11 cellular contexts compared by ENCODE assay signal in the genomic region with DNA sequence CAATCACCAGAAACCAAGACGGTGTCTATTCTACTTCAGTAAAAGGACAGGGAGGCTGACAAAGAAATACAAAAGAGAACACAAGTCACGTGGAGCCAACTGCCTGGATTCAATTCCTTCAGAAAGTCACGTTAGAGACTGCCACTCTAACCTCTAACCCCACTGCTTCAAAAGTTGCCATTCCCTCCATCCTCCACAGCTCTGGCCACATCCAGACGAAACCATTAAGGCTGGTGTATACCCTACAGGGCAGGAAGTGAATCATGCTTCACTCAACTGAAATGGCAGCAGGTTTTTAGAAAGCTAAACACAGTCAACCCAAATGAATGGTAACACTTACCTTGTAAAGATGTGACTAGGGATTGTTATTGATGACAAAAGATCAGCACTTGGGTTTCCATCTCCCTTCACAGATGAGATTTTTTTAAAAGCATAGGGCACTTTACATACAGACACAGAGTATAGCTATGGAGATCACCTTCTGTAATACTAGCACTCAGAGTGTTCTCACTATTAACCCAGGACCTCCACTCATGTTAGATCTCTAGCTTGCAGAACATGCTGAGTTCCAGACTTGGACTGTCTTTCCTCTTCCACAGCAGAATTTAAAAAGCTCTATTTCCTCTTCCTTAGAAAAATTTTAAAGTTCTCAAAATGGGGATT. TPM values are rescaled to one million over a fixed set of nuclear protein-coding genes. Genes with fewer than 3 reads are reported as not detected.
DNase-seq lines count a peak whose midpoint lies in the region; TF ChIP-seq lines count a peak whose summit lies in the region.
"Had no signal": no experiment of that assay in that cellular context is flagged by ENCODE, and none has a peak within 500 bp of the region (broad histone marks: within the 10 kb centered on the region; RNA-seq: fewer than 3 reads in every experiment).

No MANE protein-coding gene starts in this region.

- CTCF ChIA-PET in activated CD4-positive, alpha-beta memory T cell treated with anti-CD3 and anti-CD28 coated beads, Interleukin-2, amount 10 ng/mL, durations not matched to agents 7 days and 5 days (lab: Charles Lee): interaction anchor here (0.8 to 1.6 kb wide), 10 partner anchors 8 to 138 kb away, joined by 3 to 4 read pairs (median 3); a partner anchor contains a TSS

- H3K27ac ChIP-seq in testis: no peak overlapping the region
- H3K27ac ChIP-seq: right lobe of liver had no signal

- no peaks in the 10 kb centered on the region for H3K9me3 Mint-ChIP-seq in activated CD4-positive, alpha-beta memory T cell treated with anti-CD3 and anti-CD28 coated beads, Interleukin-2, amount 10 ng/mL, durations not matched to agents 7 days and 5 days
- H3K9me3 Mint-ChIP-seq in neural crest cell: no peaks in the 10 kb centered on the region
- H3K9me3 Mint-ChIP-seq: type B pancreatic cell had no signal

- no peaks in the 10 kb centered on the region for H3K27me3 ChIP-seq in testis
- H3K27me3 ChIP-seq: right lobe of liver had no signal

- no peaks in the 10 kb centered on the region for H3K36me3 ChIP-seq in testis (ENCODE audit: low read depth, missing control alignments)
- H3K36me3 ChIP-seq: right lobe of liver had no signal

- peaks cover 6% of the 10 kb centered on the region for H3K4me1 ChIP-seq in testis

- peak; percentile 39 for DNase-seq in SIG-M5 treated with dmso at 0.1 percent for 504 hours (lab: John Stamatoyannopoulos, UW; ENCODE audit: unreplicated experiment)
- no peak for DNase-seq in SIG-M5 (lab: John Stamatoyannopoulos, UW)
- DNase-seq in M059J (ENCODE audit: low read depth): peak; percentile 83
- DNase-seq in activated CD4-positive, alpha-beta memory T cell treated with anti-CD3 and anti-CD28 coated beads, Interleukin-2, amount 10 ng/mL, durations not matched to agents 7 days and 5 days: peak; percentile 63
- DNase-seq in neural crest cell (ENCODE audit: low read depth, low spot score): no peak
- DNase-seq in effector CD8-positive, alpha-beta T cell (lab: John Stamatoyannopoulos, UW): no peak
- no peak for DNase-seq in cerebellar nuclear complex (lab: John Stamatoyannopoulos, UW)
- DNase-seq in testis: no peak
- DNase-seq: NCI-H1436, right lobe of liver had no signal

- 68 to 87% methylated on average over 4 of the region's 4 CpGs for WGBS in testis, 2 donors

- H3K4me3 ChIP-seq in testis: no peak overlapping the region
- H3K4me3 ChIP-seq: right lobe of liver had no signal

- POLR2A ChIA-PET in activated CD4-positive, alpha-beta memory T cell treated with anti-CD3 and anti-CD28 coated beads, Interleukin-2, amount 10 ng/mL, durations not matched to agents 7 days and 5 days (lab: Charles Lee): interaction anchor here (0.9 to 2.0 kb wide), 6 partner anchors 12 to 128 kb away, joined by 3 to 16 read pairs (median 6); a partner anchor contains a TSS

- peak overlapping the region; percentile 84 for H3K27ac Mint-ChIP-seq in activated CD4-positive, alpha-beta memory T cell treated with anti-CD3 and anti-CD28 coated beads, Interleukin-2, amount 10 ng/mL, durations not matched to agents 7 days and 5 days
- peak overlapping the region; percentile 20 for H3K27ac Mint-ChIP-seq in neural crest cell (ENCODE audit: unreplicated experiment)
- H3K27ac Mint-ChIP-seq: type B pancreatic cell had no signal

- TF ChIP-seq CTCF in neural crest cell (conservative IDR thresholded peaks at IDR 0.05) (no peak), testis (IDR thresholded peaks at IDR 0.05) (no peak)

- peaks cover 22% of the 10 kb centered on the region for H3K4me1 Mint-ChIP-seq in activated CD4-positive, alpha-beta memory T cell treated with anti-CD3 and anti-CD28 coated beads, Interleukin-2, amount 10 ng/mL, durations not matched to agents 7 days and 5 days
- peaks cover 39% of the 10 kb centered on the region for H3K4me1 Mint-ChIP-seq in neural crest cell

- no peak for TF ChIP-seq POLR2A in testis (IDR thresholded peaks at IDR 0.05)

- H3K4me3 Mint-ChIP-seq in activated CD4-positive, alpha-beta memory T cell treated with anti-CD3 and anti-CD28 coated beads, Interleukin-2, amount 10 ng/mL, durations not matched to agents 7 days and 5 days: no peak overlapping the region
- no peak overlapping the region for H3K4me3 Mint-ChIP-seq in neural crest cell
- H3K4me3 Mint-ChIP-seq: type B pancreatic cell had no signal

- peaks cover 21% of the 10 kb centered on the region for H3K27me3 Mint-ChIP-seq in activated CD4-positive, alpha-beta memory T cell treated with anti-CD3 and anti-CD28 coated beads, Interleukin-2, amount 10 ng/mL, durations not matched to agents 7 days and 5 days
- no peaks in the 10 kb centered on the region for H3K27me3 Mint-ChIP-seq in neural crest cell (ENCODE audit: low read depth)
- H3K27me3 Mint-ChIP-seq: type B pancreatic cell had no signal

- H3K36me3 Mint-ChIP-seq in activated CD4-positive, alpha-beta memory T cell treated with anti-CD3 and anti-CD28 coated beads, Interleukin-2, amount 10 ng/mL, durations not matched to agents 7 days and 5 days (ENCODE audit: low read depth): peaks cover 4% of the 10 kb centered on the region
- H3K36me3 Mint-ChIP-seq in neural crest cell (ENCODE audit: low read depth): no peaks in the 10 kb centered on the region
- H3K36me3 Mint-ChIP-seq: type B pancreatic cell had no signal

- intact Hi-C loops in testis (cut with DNase I; ENCODE audit: low total_unique reads): no loop called here

- no peaks in the 10 kb centered on the region for H3K9me3 ChIP-seq in testis
- H3K9me3 ChIP-seq: right lobe of liver had no signal

RNA-seq across cellular contexts. Expression of a gene that starts 37.4 kb away (rescaled TPM):
- total RNA-seq in M059J (2014; rRNA removed; shearing (Covaris generic)): 1.6 and 2.3 TPM in 2 replicates
- total RNA-seq in activated CD4-positive, alpha-beta memory T cell treated with anti-CD3 and anti-CD28 coated beads, Interleukin-2, amount 10 ng/mL, durations not matched to agents 7 days and 5 days: 1 to 10 TPM; 2.5 to 2.6 TPM
- 21.8 and 22.2 TPM in 2 replicates for total RNA-seq in neural crest cell
- total RNA-seq in testis: 10 to 100 TPM; 18.8 to 21.2 TPM
- 7.6 TPM for polyA plus RNA-seq in testis (ENCODE audit: insufficient read depth, low read depth, low replicate concordance)

Comparison
In these comparisons a context has a peak if more than half of its experiments do, and no peak if none do; other contexts are left out.
1. DNase-seq: peak in SIG-M5 treated with dmso at 0.1 percent for 504 hours (single experiment), M059J (single experiment) and activated CD4-positive, alpha-beta memory T cell treated with anti-CD3 and anti-CD28 coated beads, Interleukin-2, amount 10 ng/mL, durations not matched to agents 7 days and 5 days (single experiment); none in SIG-M5 (single experiment), neural crest cell (single experiment), effector CD8-positive, alpha-beta T cell (single experiment), cerebellar nuclear complex (0 of 2) and testis (single experiment).